ENCODE assay signal across 28 cellular contexts in the genomic region with DNA sequence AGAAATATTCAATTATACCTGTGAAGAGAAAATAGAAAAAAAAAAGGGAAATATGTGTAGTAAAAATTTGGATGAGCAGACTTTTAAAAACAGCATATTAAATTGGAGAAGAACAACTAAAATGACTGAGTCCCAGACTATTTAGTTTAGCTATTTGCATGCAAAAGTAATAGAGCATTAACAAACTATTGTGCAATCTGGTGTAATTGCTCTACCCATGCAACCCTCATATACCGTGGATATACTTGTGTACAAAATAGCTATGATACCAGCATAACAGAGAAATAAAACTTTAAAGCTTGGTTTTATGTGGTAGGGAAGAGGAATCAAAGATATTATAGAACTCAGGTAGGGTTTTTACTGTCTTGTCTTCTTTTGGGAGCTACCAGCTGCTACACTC.
"Had no signal": no experiment of that assay in that cellular context is flagged by ENCODE, and none has a peak within 500 bp of the region (broad histone marks: within the 10 kb centered on the region; RNA-seq: fewer than 3 reads in every experiment).

No MANE protein-coding gene starts in this region.

- H3K36me3 ChIP-seq: neutrophil, pancreas, prostate gland, spleen, suprapubic skin, tibial artery, transverse colon, upper lobe of right lung, uterus had no signal

- H3K4me3 ChIP-seq: pancreas, prostate gland, skin epidermis, smooth muscle cell, spleen, suprapubic skin, testis, tibial artery, transverse colon, upper lobe of right lung, uterus had no signal

- H3K4me2 ChIP-seq: smooth muscle cell had no signal

- DNase-seq: naive thymus-derived CD8-positive, alpha-beta T cell; nephron progenitor cell; nucleus accumbens; pancreas; right cardiac atrium; spleen; stimulated activated CD4-positive, alpha-beta T cell treated with anti-CD3 and anti-CD28 coated beads, Interleukin-12 subunit alpha, Interleukin-12 subunit beta, amount 100 ng/mL, for 4 hours; stimulated activated CD4-positive, alpha-beta T cell treated with anti-CD3 and anti-CD28 coated beads, Interleukin-1b, Interleukin-23, amount 100 ng/mL, for 48 hours; stimulated activated CD4-positive, alpha-beta T cell treated with anti-CD3 and anti-CD28 coated beads, Interleukin-4, amount 100 ng/mL, for 1 hour; stimulated activated CD4-positive, alpha-beta T cell treated with anti-CD3 and anti-CD28 coated beads, Interleukin-4, amount 100 ng/mL, for 4 hours; stimulated activated CD8-positive, alpha-beta memory T cell treated with anti-CD3 and anti-CD28 coated beads, Interleukin-4, amount 100 ng/mL, for 48 hours; stimulated activated naive CD4-positive, alpha-beta T cell; stimulated activated naive CD8-positive, alpha-beta T cell treated with anti-CD3 and anti-CD28 coated beads, Interleukin-15, amount 100 ng/mL, for 72 hours; stimulated activated naive CD8-positive, alpha-beta T cell treated with anti-CD3 and anti-CD28 coated beads, Interleukin-15, Interleukin-2, amounts not matched to agents 100 U/mL and 50 U/mL, for 24 hours; substantia nigra; testis; tibial artery; transverse colon; upper lobe of right lung; uterus had no signal

- H3K4me1 ChIP-seq: pancreas, prostate gland, spleen, suprapubic skin, testis, tibial artery, transverse colon, upper lobe of right lung, uterus had no signal

- H3K27me3 ChIP-seq: neutrophil, pancreas, spleen, suprapubic skin, testis, tibial artery, transverse colon, upper lobe of right lung, uterus had no signal

- H3K27ac ChIP-seq: neutrophil, pancreas, prostate gland, skin epidermis, spleen, suprapubic skin, testis, tibial artery, transverse colon, upper lobe of right lung, uterus had no signal

- H3K9me3 ChIP-seq: neutrophil, pancreas, prostate gland, suprapubic skin, testis, tibial artery, transverse colon, upper lobe of right lung, uterus had no signal

- ATAC-seq: naive thymus-derived CD8-positive, alpha-beta T cell; natural killer cell treated with Interleukin-12 subunit alpha and Interleukin-12 subunit beta and Interleukin-15 and Interleukin-18, amount 100 ng/mL, for 72 hours; pancreas; right cardiac atrium; sciatic nerve; stimulated activated memory B cell treated with anti-CD40 and anti-IgM and Interleukin-4, amounts not matched to agents 10 μg/mL and 1 μg/mL and 100 μg/mL, for 72 hours; stimulated activated naive CD8-positive, alpha-beta T cell treated with anti-CD3 and anti-CD28 coated beads, Interleukin-15, amount 100 ng/mL, for 72 hours; stimulated activated naive CD8-positive, alpha-beta T cell treated with anti-CD3 and anti-CD28 coated beads, Interleukin-15, Interleukin-2, amounts not matched to agents 100 U/mL and 50 U/mL, for 24 hours; upper lobe of right lung had no signal

- FAIRE-seq: pancreas had no signal
